In genomic region chr13:98267080-98267912, GRCh38 we compare ENCODE assay signal across 2 cellular contexts.
A peak's percentile ranks its signal among the peaks of the same experiment; 100 is the strongest.
TF ChIP-seq lines count a peak whose summit lies in the region.

No MANE protein-coding gene starts in this region.

TF ChIP-seq in GM12878, 131 proteins besides CTCF, POLR2A, EP300 and RAD21 (continued from another document):
- TF ChIP-seq ZBTB4 (CRISPR knock-in tag; IDR thresholded peaks at IDR 0.05), result no peak
- TF ChIP-seq TBL1XR1 (IDR thresholded peaks at IDR 0.05; ENCODE audit: low read depth, low read length), result no peak
- no peak for TF ChIP-seq GABPA (IDR thresholded peaks at IDR 0.05; ENCODE audit: low read depth)
- no peak for TF ChIP-seq NRF1 (conservative IDR thresholded peaks at IDR 0.05; ENCODE audit: low read depth, low read length)
- TF ChIP-seq RB1 (IDR thresholded peaks at IDR 0.05; ENCODE audit: borderline replicate concordance), result no peak
- peak; percentile 72 for TF ChIP-seq MEF2B (IDR thresholded peaks at IDR 0.05; ENCODE audit: partially characterized antibody, poor library complexity, severe bottlenecking)

TF ChIP-seq in HepG2, 621 proteins besides CTCF, POLR2A, EP300 and RAD21 (continued from another document and continues in another):
- TF ChIP-seq ZNF142 (CRISPR knock-in tag; IDR thresholded peaks at IDR 0.05) (peak; percentile 66; the same call in 1 of the 2 replicates), ZMYM2 (CRISPR knock-in tag; IDR thresholded peaks at IDR 0.05) (no peak), ARNT (IDR thresholded peaks at IDR 0.05) (no peak), ZNF367 (CRISPR knock-in tag; IDR thresholded peaks at IDR 0.05; ENCODE audit: borderline replicate concordance) (no peak), ZNF777 (CRISPR knock-in tag; IDR thresholded peaks at IDR 0.05) (no peak), ZNF883 (CRISPR knock-in tag; IDR thresholded peaks at IDR 0.05; ENCODE audit: not compliant biosample characterization) (no peak), BORCS8-MEF2B (CRISPR knock-in tag; IDR thresholded peaks at IDR 0.05) (peak; percentile 56), FOXK1 (CRISPR knock-in tag; IDR thresholded peaks at IDR 0.05; ENCODE audit: borderline replicate concordance, low read depth) (peak; percentile 46; the same call in 1 of the 2 replicates), HNRNPH1 (optimal IDR thresholded peaks at IDR 0.05; ENCODE audit: low read depth, low read length) (no peak), BATF2 (CRISPR knock-in tag; IDR thresholded peaks at IDR 0.05) (no peak), TGIF2 (CRISPR knock-in tag; IDR thresholded peaks at IDR 0.05) (no peak; the same call in 1 of the 2 replicates), RBM22 (optimal IDR thresholded peaks at IDR 0.05; ENCODE audit: low read length) (peak; percentile 40), SAFB2 (CRISPR knock-in tag; IDR thresholded peaks at IDR 0.05; ENCODE audit: borderline replicate concordance, low read depth) (no peak), ZFP90 (CRISPR knock-in tag; IDR thresholded peaks at IDR 0.05; ENCODE audit: borderline replicate concordance) (0 out of 2 replicates have a peak, but pooled peaks have one; percentile 42), ZNF546 (CRISPR knock-in tag; conservative IDR thresholded peaks at IDR 0.05) (no peak), BCL6 (CRISPR knock-in tag; IDR thresholded peaks at IDR 0.05) (peak; percentile 77), ZBTB46 (CRISPR knock-in tag; IDR thresholded peaks at IDR 0.05; ENCODE audit: borderline replicate concordance) (no peak), PAX8 (CRISPR knock-in tag; IDR thresholded peaks at IDR 0.05; ENCODE audit: borderline replicate concordance) (no peak), ZNF136 (CRISPR knock-in tag; IDR thresholded peaks at IDR 0.05; ENCODE audit: low read depth) (no peak), ZNF670 (CRISPR knock-in tag; IDR thresholded peaks at IDR 0.05; ENCODE audit: borderline replicate concordance) (peak; percentile 87; the same call in 1 of the 2 replicates), ZNF720 (CRISPR knock-in tag; IDR thresholded peaks at IDR 0.05) (no peak), FOXO1 (CRISPR knock-in tag; IDR thresholded peaks at IDR 0.05) (peak; percentile 37; the same call in 1 of the 2 replicates), ZNF264 (CRISPR knock-in tag; IDR thresholded peaks at IDR 0.05) (no peak), ZNF138 (CRISPR knock-in tag; IDR thresholded peaks at IDR 0.05; ENCODE audit: low read depth) (no peak), SP140L (CRISPR knock-in tag; IDR thresholded peaks at IDR 0.05; ENCODE audit: borderline replicate concordance) (no peak), DZIP1 (CRISPR knock-in tag; IDR thresholded peaks at IDR 0.05) (no peak), KDM4B (CRISPR knock-in tag; IDR thresholded peaks at IDR 0.05) (no peak), ZNF468 (CRISPR knock-in tag; IDR thresholded peaks at IDR 0.05) (0 out of 2 replicates have a peak, but pooled peaks have one; percentile 29), PHF21A (CRISPR knock-in tag; IDR thresholded peaks at IDR 0.05) (peak; percentile 8), ZNF644 (CRISPR knock-in tag; IDR thresholded peaks at IDR 0.05; ENCODE audit: low read depth) (peak; percentile 59), ZNF34 (CRISPR knock-in tag; IDR thresholded peaks at IDR 0.05; ENCODE audit: borderline replicate concordance) (0 out of 2 replicates have a peak, but pooled peaks have one; percentile 43), ZNF776 (CRISPR knock-in tag; IDR thresholded peaks at IDR 0.05) (no peak), MEIS2 (CRISPR knock-in tag; IDR thresholded peaks at IDR 0.05) (0 out of 2 replicates have a peak, but pooled peaks have one; percentile 41), GMEB2 (CRISPR knock-in tag; IDR thresholded peaks at IDR 0.05; ENCODE audit: low read depth) (no peak), ZBTB3 (CRISPR knock-in tag; IDR thresholded peaks at IDR 0.05; ENCODE audit: borderline replicate concordance, low read depth) (peak; percentile 79), ZNF354B (CRISPR knock-in tag; IDR thresholded peaks at IDR 0.05) (no peak), ISX (CRISPR knock-in tag; conservative IDR thresholded peaks at IDR 0.05) (no peak), ZNF800 (CRISPR knock-in tag; IDR thresholded peaks at IDR 0.05) (no peak), ZNF235 (CRISPR knock-in tag; IDR thresholded peaks at IDR 0.05; ENCODE audit: borderline replicate concordance) (no peak), ZNF274 (CRISPR knock-in tag; IDR thresholded peaks at IDR 0.05) (no peak), CHD2 (IDR thresholded peaks at IDR 0.05; ENCODE audit: low read depth, low read length) (no peak), DR1 (CRISPR knock-in tag; IDR thresholded peaks at IDR 0.05) (no peak), ZEB1 (IDR thresholded peaks at IDR 0.05; ENCODE audit: insufficient replicate concordance, low read depth) (no peak), RFX1 (IDR thresholded peaks at IDR 0.05) (no peak), ATF7-NPFF (CRISPR knock-in tag; IDR thresholded peaks at IDR 0.05; ENCODE audit: low read depth) (no peak), ZNF562 (CRISPR knock-in tag; IDR thresholded peaks at IDR 0.05; ENCODE audit: borderline replicate concordance) (no peak), FOXC1 (CRISPR knock-in tag; IDR thresholded peaks at IDR 0.05; ENCODE audit: borderline replicate concordance) (0 out of 2 replicates have a peak, but pooled peaks have one; percentile 55), MTERF4 (CRISPR knock-in tag; IDR thresholded peaks at IDR 0.05) (no peak), MED8 (CRISPR knock-in tag; IDR thresholded peaks at IDR 0.05; ENCODE audit: insufficient replicate concordance) (no peak)
